1 cellular context compared by ENCODE assay signal in genomic region chr18:55119434-55119833, GRCh38.
A peak's percentile ranks its signal among the peaks of the same experiment; 100 is the strongest.
TF ChIP-seq lines count a peak whose summit lies in the region.

No MANE protein-coding gene starts in this region.

TF ChIP-seq in K562, 482 proteins besides CTCF, POLR2A, EP300 and RAD21 (continued from another document and continues in another):
- TF ChIP-seq HBP1 (CRISPR knock-in tag; IDR thresholded peaks at IDR 0.05) (no peak), NFE2 (IDR thresholded peaks at IDR 0.05; ENCODE audit: low read depth) (peak; percentile 85), TFAM (CRISPR knock-in tag; conservative IDR thresholded peaks at IDR 0.05) (no peak), SMC3 (conservative IDR thresholded peaks at IDR 0.05; ENCODE audit: insufficient read depth, low read depth, low read length) (no peak), ZNF277 (CRISPR knock-in tag; IDR thresholded peaks at IDR 0.05; ENCODE audit: borderline replicate concordance) (no peak), MTA2 (IDR thresholded peaks at IDR 0.05; ENCODE audit: low read depth) (peak; percentile 61; the same call in 1 of the 2 replicates), CREB3 (tag; conservative IDR thresholded peaks at IDR 0.05; ENCODE audit: low read depth) (no peak), ZNF717 (CRISPR knock-in tag; IDR thresholded peaks at IDR 0.05) (no peak), ZNF444 (CRISPR knock-in tag; IDR thresholded peaks at IDR 0.05) (no peak), ZMIZ1 (IDR thresholded peaks at IDR 0.05; ENCODE audit: low read depth in 2 of 2, low read length in 2 of 2) (peak in 1 of 2 experiments; percentile 80; a peak in 2 of 4 replicates), MEF2D (tag; conservative IDR thresholded peaks at IDR 0.05; ENCODE audit: low read depth) (no peak), ZBTB26 (CRISPR knock-in tag; IDR thresholded peaks at IDR 0.05) (no peak), ATF6 (CRISPR knock-in tag; IDR thresholded peaks at IDR 0.05) (no peak), RBM34 (IDR thresholded peaks at IDR 0.05; ENCODE audit: borderline replicate concordance, insufficient read depth, low read length) (no peak), HDAC2 (IDR thresholded peaks at IDR 0.05) (peak; percentile 69; the same call in 1 of the 2 replicates), SIX5 (IDR thresholded peaks at IDR 0.05; ENCODE audit: borderline replicate concordance in 1 of 2, insufficient read depth in 1 of 2, low read depth in 1 of 2, low read length in 2 of 2) (no peak), STAT5A (IDR thresholded peaks at IDR 0.05; ENCODE audit: borderline replicate concordance, low read length) (peak; percentile 60), ETS2 (tag; IDR thresholded peaks at IDR 0.05; ENCODE audit: borderline replicate concordance, poor library complexity, severe bottlenecking) (no peak), GABPB2 (CRISPR knock-in tag; conservative IDR thresholded peaks at IDR 0.05) (no peak), ZNF23 (CRISPR knock-in tag; IDR thresholded peaks at IDR 0.05) (no peak), TAL1 (IDR thresholded peaks at IDR 0.05) (peak; percentile 89), HNRNPLL (IDR thresholded peaks at IDR 0.05; ENCODE audit: low read depth, low read length, poor library complexity, severe bottlenecking) (no peak), RBM39 (optimal IDR thresholded peaks at IDR 0.05; ENCODE audit: low read depth, low read length) (no peak), CBX1 (IDR thresholded peaks at IDR 0.05; ENCODE audit: low read depth) (peak; percentile 66; the same call in 1 of the 2 replicates), NRF1 (conservative IDR thresholded peaks at IDR 0.05 in 1 of 2, IDR thresholded peaks at IDR 0.05 in 1 of 2) (no peak), SRSF1 (IDR thresholded peaks at IDR 0.05; ENCODE audit: low read depth, low read length) (no peak), ZC3H8 (IDR thresholded peaks at IDR 0.05) (no peak), TCF7L2 (IDR thresholded peaks at IDR 0.05; ENCODE audit: low read depth, low read length) (no peak), TSHZ1 (CRISPR knock-in tag; IDR thresholded peaks at IDR 0.05) (no peak), TGIF2 (CRISPR knock-in tag; IDR thresholded peaks at IDR 0.05) (no peak), ZNF655 (CRISPR knock-in tag; IDR thresholded peaks at IDR 0.05) (no peak), SIN3A (IDR thresholded peaks at IDR 0.05; ENCODE audit: borderline replicate concordance in 2 of 2, control insufficient read depth in 1 of 2, low read depth in 2 of 2, low read length in 2 of 2) (no peak), SREBF2 (CRISPR knock-in tag; IDR thresholded peaks at IDR 0.05) (no peak), ZBTB9 (CRISPR knock-in tag; IDR thresholded peaks at IDR 0.05) (no peak), CHD1 (IDR thresholded peaks at IDR 0.05; ENCODE audit: low read length) (no peak), ELF4 (CRISPR knock-in tag; IDR thresholded peaks at IDR 0.05) (no peak), E2F3 (CRISPR knock-in tag; IDR thresholded peaks at IDR 0.05) (no peak), RBM25 (IDR thresholded peaks at IDR 0.05; ENCODE audit: low read depth, low read length, severe bottlenecking) (peak; percentile 71)
